Comparison of ENCODE assay signal across 14 cellular contexts in genomic region chr14:24075485-24076301, GRCh38. TPM values are rescaled to one million over a fixed set of nuclear protein-coding genes. Genes with fewer than 3 reads are reported as not detected.
A peak's percentile ranks its signal among the peaks of the same experiment; 100 is the strongest.
DNase-seq lines count a peak whose midpoint lies in the region; ATAC-seq and TF ChIP-seq lines count a peak whose summit lies in the region.
"Had no signal": no experiment of that assay in that cellular context is flagged by ENCODE, and none has a peak within 500 bp of the region (broad histone marks: within the 10 kb centered on the region; RNA-seq: fewer than 3 reads in every experiment).

No MANE protein-coding gene starts in this region.

- POLR2A ChIA-PET in activated CD4-positive, alpha-beta T cell treated with anti-CD3 and anti-CD28 coated beads, Interleukin-2, amount 10 ng/mL, durations not matched to agents 7 days and 5 days (lab: Charles Lee) = no interaction called here
- POLR2A ChIA-PET in activated B cell treated with CpG ODN at 0.5 μM for 24 hours (lab: Charles Lee) = interaction anchor here (0.7 to 1.5 kb wide), 11 partner anchors 9 to 355 kb away, joined by 3 to 13 read pairs (median 3); partner anchors contain the start of genes CARMIL3, PCK2, PSME1 and TM9SF1

- peak overlapping the region; percentile 8 for H3K4me3 Mint-ChIP-seq in activated CD4-positive, alpha-beta T cell treated with anti-CD3 and anti-CD28 coated beads, Interleukin-2, amount 10 ng/mL, durations not matched to agents 7 days and 5 days
- peak overlapping the region; percentile 42 for H3K4me3 Mint-ChIP-seq in activated B cell treated with CpG ODN at 0.5 μM for 24 hours
- peak overlapping the region in 1 of 2 donors; percentile 26 for H3K4me3 Mint-ChIP-seq in stimulated activated naive B cell treated with anti-CD40 and anti-IgM and Interleukin-4, amounts not matched to agents 10 μg/mL and 1 μg/mL and 100 μg/mL, for 72 hours
- H3K4me3 Mint-ChIP-seq: activated CD4-positive, alpha-beta T cell treated with anti-CD3 and anti-CD28 coated beads for 36 hours; type B pancreatic cell had no signal

- no peaks in the 10 kb centered on the region for H3K9me3 Mint-ChIP-seq in activated CD4-positive, alpha-beta T cell treated with anti-CD3 and anti-CD28 coated beads, Interleukin-2, amount 10 ng/mL, durations not matched to agents 7 days and 5 days
- no peaks in the 10 kb centered on the region for H3K9me3 Mint-ChIP-seq in activated B cell treated with CpG ODN at 0.5 μM for 24 hours
- no peaks in the 10 kb centered on the region for H3K9me3 Mint-ChIP-seq in stimulated activated naive B cell treated with anti-CD40 and anti-IgM and Interleukin-4, amounts not matched to agents 10 μg/mL and 1 μg/mL and 100 μg/mL, for 72 hours
- H3K9me3 Mint-ChIP-seq: type B pancreatic cell had no signal

- no peak for TF ChIP-seq CTCF in activated B cell treated with CpG ODN at 0.5 μM for 24 hours (IDR thresholded peaks at IDR 0.05)

- H3K27ac Mint-ChIP-seq in activated CD4-positive, alpha-beta T cell treated with anti-CD3 and anti-CD28 coated beads, Interleukin-2, amount 10 ng/mL, durations not matched to agents 7 days and 5 days = peak overlapping the region; percentile 85
- H3K27ac Mint-ChIP-seq in activated B cell treated with CpG ODN at 0.5 μM for 24 hours = peak overlapping the region; percentile 87
- peak overlapping the region; percentile 84 for H3K27ac Mint-ChIP-seq in stimulated activated naive B cell treated with anti-CD40 and anti-IgM and Interleukin-4, amounts not matched to agents 10 μg/mL and 1 μg/mL and 100 μg/mL, for 72 hours
- H3K27ac Mint-ChIP-seq: activated CD4-positive, alpha-beta T cell treated with anti-CD3 and anti-CD28 coated beads for 36 hours; type B pancreatic cell had no signal

- H3K36me3 Mint-ChIP-seq in activated CD4-positive, alpha-beta T cell treated with anti-CD3 and anti-CD28 coated beads, Interleukin-2, amount 10 ng/mL, durations not matched to agents 7 days and 5 days (ENCODE audit: low read depth) = no peaks in the 10 kb centered on the region
- no peaks in the 10 kb centered on the region for H3K36me3 Mint-ChIP-seq in activated B cell treated with CpG ODN at 0.5 μM for 24 hours (ENCODE audit: low read depth)
- no peaks in the 10 kb centered on the region for H3K36me3 Mint-ChIP-seq in stimulated activated naive B cell treated with anti-CD40 and anti-IgM and Interleukin-4, amounts not matched to agents 10 μg/mL and 1 μg/mL and 100 μg/mL, for 72 hours
- H3K36me3 Mint-ChIP-seq: type B pancreatic cell had no signal

- CTCF ChIA-PET in activated CD4-positive, alpha-beta T cell treated with anti-CD3 and anti-CD28 coated beads, Interleukin-2, amount 10 ng/mL, durations not matched to agents 7 days and 5 days (lab: Charles Lee) = interaction anchor here (1.4 to 2.1 kb wide), 2 partner anchors 15 to 16 kb away, joined by 3 to 8 read pairs; no protein-coding TSS in a partner anchor
- CTCF ChIA-PET in activated B cell treated with CpG ODN at 0.5 μM for 24 hours (lab: Charles Lee) = interaction anchor here (0.6 to 2.0 kb wide), 3 partner anchors 15 to 33 kb away, joined by 3 to 13 read pairs (median 8); no protein-coding TSS in a partner anchor

- H3K4me1 Mint-ChIP-seq in activated CD4-positive, alpha-beta T cell treated with anti-CD3 and anti-CD28 coated beads, Interleukin-2, amount 10 ng/mL, durations not matched to agents 7 days and 5 days = peaks cover 28% of the 10 kb centered on the region
- H3K4me1 Mint-ChIP-seq in activated B cell treated with CpG ODN at 0.5 μM for 24 hours = peaks cover 35% of the 10 kb centered on the region
- peaks cover 29 to 41% of the 10 kb centered on the region in 2 donors for H3K4me1 Mint-ChIP-seq in stimulated activated naive B cell treated with anti-CD40 and anti-IgM and Interleukin-4, amounts not matched to agents 10 μg/mL and 1 μg/mL and 100 μg/mL, for 72 hours

- no peak for DNase-seq in activated CD4-positive, alpha-beta T cell treated with anti-CD3 and anti-CD28 coated beads, Interleukin-2, amount 10 ng/mL, durations not matched to agents 7 days and 5 days
- DNase-seq in activated CD4-positive, alpha-beta T cell treated with anti-CD3 and anti-CD28 coated beads for 48 hours = no peak
- DNase-seq in activated B cell treated with CpG ODN at 0.5 μM for 24 hours = no peak
- no peak for DNase-seq in stimulated activated naive B cell treated with anti-CD40 and anti-IgM and Interleukin-4, amounts not matched to agents 10 μg/mL and 1 μg/mL and 100 μg/mL, for 72 hours
- DNase-seq in superior temporal gyrus (ENCODE audit: extremely low spot score) = no peak
- DNase-seq in amygdala (lab: John Stamatoyannopoulos, UW) = no peak
- DNase-seq: activated CD4-positive, alpha-beta T cell treated with anti-CD3 and anti-CD28 coated beads for 36 hours; DMS79; NCI-H524 treated with DMSO at 0.1 percent for 48 hours had no signal

- ATAC-seq in GM21619 (IDR thresholded peaks at IDR 0.05; ENCODE audit: unreplicated experiment) = peak; percentile 58
- peak; percentile 90 for ATAC-seq in activated B cell treated with CpG ODN at 0.5 μM for 24 hours (ENCODE audit: low read depth)
- ATAC-seq in stimulated activated naive B cell treated with anti-CD40 and anti-IgM and Interleukin-4, amounts not matched to agents 10 μg/mL and 1 μg/mL and 100 μg/mL, for 72 hours (replicated peaks) = peak; percentile 89 to 91
- no peak for ATAC-seq in GM18502 (IDR thresholded peaks at IDR 0.05; ENCODE audit: poor library complexity, unreplicated experiment)
- ATAC-seq: activated CD4-positive, alpha-beta T cell treated with anti-CD3 and anti-CD28 coated beads for 36 hours; left lung had no signal

- H3K27me3 Mint-ChIP-seq in activated CD4-positive, alpha-beta T cell treated with anti-CD3 and anti-CD28 coated beads, Interleukin-2, amount 10 ng/mL, durations not matched to agents 7 days and 5 days = peaks cover 2% of the 10 kb centered on the region
- no peaks in the 10 kb centered on the region for H3K27me3 Mint-ChIP-seq in activated B cell treated with CpG ODN at 0.5 μM for 24 hours
- no peaks in the 10 kb centered on the region for H3K27me3 Mint-ChIP-seq in stimulated activated naive B cell treated with anti-CD40 and anti-IgM and Interleukin-4, amounts not matched to agents 10 μg/mL and 1 μg/mL and 100 μg/mL, for 72 hours

- intact Hi-C loops in activated B cell treated with CpG ODN at 0.5 μM for 24 hours (cut with micrococcal nuclease) = no loop called here

RNA-seq across cellular contexts. Expression of gene CPNE6, which starts 4.3 kb away (rescaled TPM):
- not detected for total RNA-seq in activated CD4-positive, alpha-beta T cell treated with anti-CD3 and anti-CD28 coated beads, Interleukin-2, amount 10 ng/mL, durations not matched to agents 7 days and 5 days
- total RNA-seq in activated B cell treated with CpG ODN at 0.5 μM for 24 hours = 0.09 TPM in 1 of 2 replicates, not detected in the other
- total RNA-seq: activated CD4-positive, alpha-beta T cell treated with anti-CD3 and anti-CD28 coated beads for 36 hours; left lung; T-helper 2 cell treated with Interferon-gamma antibody and Interleukin-4, amounts not matched to agents 100 ng/mL and 5 ng/mL, for 36 hours had no signal

RNA-seq across cellular contexts. Expression of gene PCK2, which starts 18.4 kb away (rescaled TPM):
- total RNA-seq in activated CD4-positive, alpha-beta T cell treated with anti-CD3 and anti-CD28 coated beads, Interleukin-2, amount 10 ng/mL, durations not matched to agents 7 days and 5 days = 10 to 100 TPM; 57.4 to 60.3 TPM
- 82.1 and 102 TPM in 2 replicates for total RNA-seq in activated B cell treated with CpG ODN at 0.5 μM for 24 hours

RNA-seq across cellular contexts. Expression of gene CARMIL3, which starts 23.9 kb away (rescaled TPM):
- 1 to 10 TPM in 1 of 2 experiments, under 1 TPM in 1; 0.83 to 1.1 TPM for total RNA-seq in activated CD4-positive, alpha-beta T cell treated with anti-CD3 and anti-CD28 coated beads, Interleukin-2, amount 10 ng/mL, durations not matched to agents 7 days and 5 days
- 3.5 and 3.9 TPM in 2 replicates for total RNA-seq in activated B cell treated with CpG ODN at 0.5 μM for 24 hours

RNA-seq across cellular contexts. Expression of gene DCAF11, which starts 38.9 kb away (rescaled TPM):
- 100 to 1,000 TPM; 106 to 116 TPM for total RNA-seq in activated CD4-positive, alpha-beta T cell treated with anti-CD3 and anti-CD28 coated beads, Interleukin-2, amount 10 ng/mL, durations not matched to agents 7 days and 5 days
- 84.3 and 86.5 TPM in 2 replicates for total RNA-seq in activated B cell treated with CpG ODN at 0.5 μM for 24 hours

RNA-seq across cellular contexts. Expression of gene NRL, which starts 39.1 kb away (rescaled TPM):
- 1 to 10 TPM; 3.1 to 3.3 TPM for total RNA-seq in activated CD4-positive, alpha-beta T cell treated with anti-CD3 and anti-CD28 coated beads, Interleukin-2, amount 10 ng/mL, durations not matched to agents 7 days and 5 days
- total RNA-seq in activated B cell treated with CpG ODN at 0.5 μM for 24 hours = 5.4 and 5.5 TPM in 2 replicates
